In the genomic region with DNA sequence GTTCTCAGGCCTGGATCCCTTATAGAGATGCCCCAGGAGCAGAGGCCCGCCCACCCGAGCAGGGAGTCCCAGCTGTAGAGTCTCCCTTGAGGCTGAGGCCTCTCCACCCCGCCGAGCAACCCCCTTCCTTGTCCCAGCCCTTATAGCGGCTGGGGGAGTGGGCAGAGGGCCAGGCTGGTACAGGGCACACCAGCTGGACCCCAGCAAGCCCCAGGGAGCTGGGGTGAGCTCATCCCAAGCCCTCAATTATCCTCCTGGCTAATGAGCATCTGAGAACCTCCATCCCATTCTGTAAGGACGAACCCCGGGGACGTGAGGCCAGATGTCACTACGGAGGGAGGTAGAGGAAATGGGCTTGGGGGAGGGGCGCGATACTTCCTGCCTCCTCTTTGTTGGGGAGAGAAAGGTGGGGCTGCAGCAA, we compare ENCODE assay signal across 12 cellular contexts. TPM values are rescaled to one million over a fixed set of nuclear protein-coding genes. Genes with fewer than 3 reads are reported as not detected.
DNase-seq lines count a peak whose midpoint lies in the region; ATAC-seq and TF ChIP-seq lines count a peak whose summit lies in the region.
"Had no signal": no experiment of that assay in that cellular context is flagged by ENCODE, and none has a peak within 500 bp of the region (broad histone marks: within the 10 kb centered on the region; RNA-seq: fewer than 3 reads in every experiment).

No MANE protein-coding gene starts in this region.

- peak; percentile 27 for DNase-seq in NCI-H345 (lab: John Stamatoyannopoulos, UW)
- DNase-seq in NCI-H345 treated with DMSO at 0.1 percent for 48 hours (lab: John Stamatoyannopoulos, UW; ENCODE audit: unreplicated experiment), result no peak
- DNase-seq in NB4 (ENCODE audit: low read depth), result peak; percentile 30
- DNase-seq in activated effector memory CD4-positive, alpha-beta T cell treated with Interleukin-2 at 50 U/mL for 16 hours, result peak; percentile 19
- peak in 9 of 10 donors; percentile 29 to 75 (median 55) for DNase-seq in naive thymus-derived CD8-positive, alpha-beta T cell
- DNase-seq in LoVo (ENCODE audit: low spot score), result no peak
- DNase-seq: adrenal gland, NCI-H526 treated with DMSO at 0.1 percent for 48 hours, ovary, upper lobe of left lung had no signal

- TF ChIP-seq CTCF in NB4 (IDR thresholded peaks at IDR 0.05; ENCODE audit: low read depth, low read length), result no peak

- ATAC-seq in naive thymus-derived CD8-positive, alpha-beta T cell, result peak in 1 of 2 donors; percentile 5
- ATAC-seq in HG02759 (IDR thresholded peaks at IDR 0.05; ENCODE audit: unreplicated experiment), result no peak
- no peak for ATAC-seq in HG03442 (IDR thresholded peaks at IDR 0.05; ENCODE audit: unreplicated experiment)

- H3K27ac Mint-ChIP-seq in naive thymus-derived CD8-positive, alpha-beta T cell, result peak overlapping the region; percentile 92 to 98 (median 96)

- no peak overlapping the region for H3K4me3 ChIP-seq in NB4 (ENCODE audit: low read depth, low read length)
- H3K4me3 ChIP-seq: adrenal gland, ovary, upper lobe of left lung had no signal

- no peaks in the 10 kb centered on the region for H3K36me3 Mint-ChIP-seq in naive thymus-derived CD8-positive, alpha-beta T cell

- POLR2A ChIA-PET in naive thymus-derived CD8-positive, alpha-beta T cell (lab: Charles Lee), result interaction anchor here (0.5 to 2.6 kb wide), 8 partner anchors 12 to 133 kb away, joined by 3 to 9 read pairs (median 4); a partner anchor contains a TSS

- TF ChIP-seq POLR2A in NB4 (IDR thresholded peaks at IDR 0.05; ENCODE audit: extremely low read depth, insufficient read length), result no peak

- no peaks in the 10 kb centered on the region for H3K9me3 Mint-ChIP-seq in naive thymus-derived CD8-positive, alpha-beta T cell

- no peaks in the 10 kb centered on the region for H3K27me3 Mint-ChIP-seq in naive thymus-derived CD8-positive, alpha-beta T cell

- peaks cover 26 to 59% (median 55%) of the 10 kb centered on the region in 4 donors for H3K4me1 Mint-ChIP-seq in naive thymus-derived CD8-positive, alpha-beta T cell

- H3K4me3 Mint-ChIP-seq in naive thymus-derived CD8-positive, alpha-beta T cell, result peak overlapping the region; percentile 65 to 87 (median 76)

RNA-seq across cellular contexts. Expression of a gene that starts 3.2 kb away (rescaled TPM):
- total RNA-seq in naive thymus-derived CD8-positive, alpha-beta T cell, result 10 to 100 TPM; 24.4 to 25.9 TPM
- 10 to 100 TPM; 16.0 to 26.9 (median 19.0) TPM for polyA plus RNA-seq in naive thymus-derived CD8-positive, alpha-beta T cell

Comparison
In these comparisons a context has a peak if more than half of its experiments do, and no peak if none do; other contexts are left out.
1. DNase-seq: peak in NCI-H345 (single experiment), NB4 (single experiment), activated effector memory CD4-positive, alpha-beta T cell treated with Interleukin-2 at 50 U/mL for 16 hours (single experiment) and naive thymus-derived CD8-positive, alpha-beta T cell (9 of 10); none in NCI-H345 treated with DMSO at 0.1 percent for 48 hours (single experiment) and LoVo (single experiment).